Comparison of ENCODE assay signal across 22 cellular contexts in genomic region chr9:137811283-137811870, GRCh38.
A peak's percentile ranks its signal among the peaks of the same experiment; 100 is the strongest.
DNase-seq lines count a peak whose midpoint lies in the region; ATAC-seq, FAIRE-seq and TF ChIP-seq lines count a peak whose summit lies in the region.
"Had no signal": no experiment of that assay in that cellular context is flagged by ENCODE, and none has a peak within 500 bp of the region (broad histone marks: within the 10 kb centered on the region; RNA-seq: fewer than 3 reads in every experiment).

No MANE protein-coding gene starts in this region.

- intact Hi-C loops in kidney (cut with DNase I) (no loop called here), psoas muscle (cut with DNase I) (no loop called here)

- H3K36me3 ChIP-seq in RWPE2 (ENCODE audit: low read depth) (peaks cover 22% of the 10 kb centered on the region), kidney (ENCODE audit: control insufficient read depth in 1 of 2, insufficient read depth in 2 of 2, low read length in 2 of 2) (peaks cover 15 to 31% of the 10 kb centered on the region in 2 donors), psoas muscle (ENCODE audit: insufficient read depth in 1 of 2, low read depth in 1 of 2) (peaks cover 6 to 58% of the 10 kb centered on the region in 2 donors)

- no peak overlapping the region for H3K4me3 ChIP-seq in RWPE2 (ENCODE audit: severe bottlenecking)
- H3K4me3 ChIP-seq in kidney (ENCODE audit: low read length in 2 of 2) = no peak overlapping the region
- H3K4me3 ChIP-seq in psoas muscle = no peak overlapping the region
- H3K4me3 ChIP-seq: MG63 had no signal

- no peaks in the 10 kb centered on the region for H3K27me3 ChIP-seq in RWPE2 (ENCODE audit: insufficient read depth, poor library complexity, severe bottlenecking)
- no peaks in the 10 kb centered on the region for H3K27me3 ChIP-seq in psoas muscle (ENCODE audit: insufficient read depth in 3 of 3, low read length in 2 of 3)
- H3K27me3 ChIP-seq: MG63 had no signal

- H3K27ac ChIP-seq in RWPE2 (ENCODE audit: poor library complexity, severe bottlenecking) (no peak overlapping the region), kidney (ENCODE audit: low read depth in 2 of 2, low read length in 2 of 2) (no peak overlapping the region), psoas muscle (no peak overlapping the region)
- H3K27ac ChIP-seq: 22Rv1 had no signal

- WGBS in psoas muscle, 3 donors = 78 to 80% (median 78%) methylated on average over 30 of the region's 30 CpGs

- no peaks in the 10 kb centered on the region for H3K9me3 ChIP-seq in RWPE2 (ENCODE audit: severe bottlenecking)
- H3K9me3 ChIP-seq in kidney (ENCODE audit: control insufficient read depth in 1 of 2, low read length in 2 of 2) = no peaks in the 10 kb centered on the region
- no peaks in the 10 kb centered on the region for H3K9me3 ChIP-seq in psoas muscle
- H3K9me3 ChIP-seq: MG63 had no signal

- TF ChIP-seq CTCF in RWPE2 (IDR thresholded peaks at IDR 0.05; ENCODE audit: poor library complexity, severe bottlenecking) = no peak
- TF ChIP-seq CTCF in kidney (IDR thresholded peaks at IDR 0.05; ENCODE audit: borderline replicate concordance, extremely low read depth, insufficient read depth) = no peak
- TF ChIP-seq CTCF in psoas muscle (IDR thresholded peaks at IDR 0.05) = no peak

- H3K4me1 ChIP-seq in RWPE2 (ENCODE audit: insufficient read depth, poor library complexity, severe bottlenecking) (no peaks in the 10 kb centered on the region), kidney (ENCODE audit: control insufficient read depth in 1 of 2, insufficient read depth in 1 of 2, low read depth in 1 of 2, low read length in 2 of 2) (no peaks in the 10 kb centered on the region), psoas muscle (no peaks in the 10 kb centered on the region)

- FAIRE-seq in kidney (lab: Jason Lieb, UNC) = no peak

- no peak overlapping the region for H3K9ac ChIP-seq in kidney (ENCODE audit: low read length in 2 of 2)

- DNase-seq in NCI-H345 (lab: John Stamatoyannopoulos, UW) = peak; percentile 28
- DNase-seq in NCI-H345 treated with DMSO at 0.1 percent for 48 hours (lab: John Stamatoyannopoulos, UW; ENCODE audit: unreplicated experiment) = no peak
- DNase-seq in RWPE2 (ENCODE audit: low spot score) = peak; percentile 54
- DNase-seq in kidney = peak; percentile 56
- DNase-seq in psoas muscle = no peak
- DNase-seq in NCI-H1105 (lab: John Stamatoyannopoulos, UW) = no peak
- DNase-seq in activated CD4-positive, CD25-positive, alpha-beta regulatory T cell (lab: John Stamatoyannopoulos, UW) = no peak
- DNase-seq: CD4-positive, alpha-beta T cell; DMS153; GDM1; H9; IMR-90; Kasumi-1; MG63; NCI-H1048; NCI-H146; NCI-H2171 treated with DMSO at 0.1 percent for 48 hours; NCI-H748 treated with DMSO at 0.1 percent for 48 hours; NK-92 treated with Interleukin-12 subunit alpha and Interleukin-12 subunit beta, amount 100 ng/mL, for 24 hours; RPMI8226 had no signal

- ATAC-seq in RWPE2 (ENCODE audit: low read depth) (no peak), psoas muscle (peak in 3 of 4 donors; percentile 67 to 70 (median 67)), HG02610 (IDR thresholded peaks at IDR 0.05; ENCODE audit: unreplicated experiment) (no peak)

Comparison
In these comparisons a context has a peak if more than half of its experiments do, and no peak if none do; other contexts are left out.
1. DNase-seq: peak in NCI-H345 (single experiment), RWPE2 (single experiment) and kidney (single experiment); none in NCI-H345 treated with DMSO at 0.1 percent for 48 hours (single experiment), psoas muscle (0 of 2), NCI-H1105 (single experiment) and activated CD4-positive, CD25-positive, alpha-beta regulatory T cell (0 of 4).
2. ATAC-seq: peak in psoas muscle (3 of 4); none in RWPE2 (single experiment) and HG02610 (single experiment).